8 cellular contexts compared by ENCODE assay signal in genomic region chr1:211469938-211470529, GRCh38. TPM values are rescaled to one million over a fixed set of nuclear protein-coding genes. Genes with fewer than 3 reads are reported as not detected.
DNase-seq lines count a peak whose midpoint lies in the region; ATAC-seq and TF ChIP-seq lines count a peak whose summit lies in the region.

No MANE protein-coding gene starts in this region.

- TF ChIP-seq POLR2A in adrenal gland (IDR thresholded peaks at IDR 0.05) = no peak

- TF ChIP-seq CTCF in DND-41 (IDR thresholded peaks at IDR 0.05; ENCODE audit: borderline replicate concordance, extremely low read depth, low read length, poor library complexity, severe bottlenecking) (peak; percentile 58), adrenal gland (IDR thresholded peaks at IDR 0.05) (peak; percentile 63 to 85 (median 76))

- DNase-seq in DND-41 (peak; percentile 23), RKO (ENCODE audit: low spot score) (peak; percentile 73), adrenal gland (peak; percentile 78 to 95 (median 88)), left ventricle myocardium superior (peak; percentile 89), pulmonary artery endothelial cell (ENCODE audit: low read depth, low spot score) (peak; percentile 41)

- no peaks in the 10 kb centered on the region for H4K20me1 ChIP-seq in DND-41 (ENCODE audit: insufficient read depth, low read length)

- no peaks in the 10 kb centered on the region for H3K79me2 ChIP-seq in DND-41 (ENCODE audit: insufficient read depth, low read length)

- intact Hi-C loops in adrenal gland (cut with DNase I) = no loop called here
- intact Hi-C loops in left ventricle myocardium superior (cut with micrococcal nuclease) = loop anchor here (5.0 kb wide), 1 partner anchor 42 kb away; no protein-coding TSS in a partner anchor

- H3K4me1 ChIP-seq in DND-41 (ENCODE audit: insufficient read depth, low read length) = no peaks in the 10 kb centered on the region
- H3K4me1 ChIP-seq in adrenal gland (replicated peaks in 1 of 2) = peaks cover 0 to 23% of the 10 kb centered on the region in 2 donors

- no peak overlapping the region for H3K9ac ChIP-seq in DND-41 (ENCODE audit: low read depth, low read length)

- no peaks in the 10 kb centered on the region for H3K9me3 ChIP-seq in DND-41 (ENCODE audit: insufficient read depth, low read length, severe bottlenecking)
- H3K9me3 ChIP-seq in adrenal gland (replicated peaks in 1 of 3) = no peaks in the 10 kb centered on the region

- H3K27ac ChIP-seq in DND-41 (ENCODE audit: low read length) (no peak overlapping the region), adrenal gland (no peak overlapping the region)

- H3K27me3 ChIP-seq in DND-41 (ENCODE audit: insufficient read depth, low read length, poor library complexity) (peaks cover 2% of the 10 kb centered on the region), adrenal gland (no peaks in the 10 kb centered on the region)

- WGBS in adrenal gland, 4 donors = 1 to 14% (median 12%) methylated on average over 7 to 13 of the region's 13 CpGs

- TF ChIP-seq RAD21 in Ishikawa (IDR thresholded peaks at IDR 0.05; ENCODE audit: low read depth) = peak; percentile 59

- H3K4me3 ChIP-seq in DND-41 (ENCODE audit: low read depth in 1 of 2, low read length in 2 of 2) = no peak overlapping the region
- no peak overlapping the region for H3K4me3 ChIP-seq in adrenal gland

- H2AFZ ChIP-seq in DND-41 (ENCODE audit: low read depth, low read length) = no peak overlapping the region

- TF ChIP-seq EP300 in Ishikawa (IDR thresholded peaks at IDR 0.05; ENCODE audit: borderline replicate concordance) = no peak; the same call in 1 of the 2 replicates

- H3K36me3 ChIP-seq in DND-41 (ENCODE audit: insufficient read depth, low read length) (no peaks in the 10 kb centered on the region), adrenal gland (replicated peaks in 1 of 2) (no peaks in the 10 kb centered on the region)

- no peak overlapping the region for H3K4me2 ChIP-seq in DND-41 (ENCODE audit: insufficient read depth, low read length)

- ATAC-seq in DND-41 (ENCODE audit: insufficient read depth, low read depth) (no peak), left ventricle myocardium superior (peak; percentile 95), HG02885 (IDR thresholded peaks at IDR 0.05; ENCODE audit: poor library complexity, unreplicated experiment) (no peak), HG02852 (IDR thresholded peaks at IDR 0.05; ENCODE audit: unreplicated experiment) (no peak)

TF ChIP-seq in Ishikawa, 13 proteins besides CTCF, POLR2A, EP300 and RAD21:
- peak; percentile 59; the same call in 1 of the 2 replicates for TF ChIP-seq YY1 (IDR thresholded peaks at IDR 0.05; ENCODE audit: low read depth)
- TF ChIP-seq NFIC (IDR thresholded peaks at IDR 0.05) = 0 out of 2 replicates have a peak, but pooled peaks have one; percentile 28
- no peak for TF ChIP-seq TEAD4 (IDR thresholded peaks at IDR 0.05)

RNA-seq across cellular contexts. Expression of gene RD3, which starts 21.9 kb away (rescaled TPM):
- total RNA-seq in adrenal gland = 1 to 10 TPM in 1 of 8 donors, under 1 TPM in 2, not detected in 5; 0.61 to 1.1 (median 0.83) TPM
- 1 to 10 TPM in 2 of 3 donors, under 1 TPM in 1; 0.51 to 2.3 (median 1.5) TPM for polyA plus RNA-seq in adrenal gland
- not detected for total RNA-seq in left ventricle myocardium superior
- not detected in 2 replicates for total RNA-seq in pulmonary artery endothelial cell

Comparison
In these comparisons a context has a peak if more than half of its experiments do, and no peak if none do; other contexts are left out.
1. DNase-seq: peak in every context shown above with its lines; median percentile 89 in left ventricle myocardium superior; 88 in adrenal gland; 73 in RKO; 41 in pulmonary artery endothelial cell; 23 in DND-41.